ENCODE assay signal across 1 cellular context in the genomic region with DNA sequence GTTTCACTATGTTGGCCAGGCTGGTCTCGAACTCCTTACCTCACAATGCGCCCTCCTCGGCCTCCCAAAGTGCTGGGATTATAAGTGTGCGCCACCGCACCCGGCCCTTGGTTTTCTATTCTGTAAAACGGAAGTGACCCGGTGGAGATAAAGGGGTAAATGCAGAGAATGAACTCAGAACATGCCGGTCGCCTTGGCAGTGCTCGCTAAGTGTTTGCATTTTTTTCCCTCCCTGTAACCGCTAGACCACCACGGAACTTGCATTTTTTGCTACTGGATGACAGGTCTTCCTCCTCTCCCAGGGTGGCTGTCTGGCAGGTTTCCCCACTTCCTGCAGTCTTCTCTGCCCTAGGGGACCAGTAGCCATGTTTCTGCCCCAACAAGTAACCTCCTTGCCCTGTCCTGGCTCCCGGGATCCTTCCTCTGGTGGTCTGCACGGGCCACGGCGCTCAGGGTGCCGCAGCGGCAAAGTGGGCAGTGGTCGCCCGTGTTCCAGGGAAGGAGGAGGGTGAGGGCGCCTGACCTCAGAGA.
TF ChIP-seq lines count a peak whose summit lies in the region.

No MANE protein-coding gene starts in this region.

TF ChIP-seq in HepG2, 621 proteins besides CTCF, POLR2A, EP300 and RAD21 (continued from another document and continues in another):
- TF ChIP-seq TFDP1 (CRISPR knock-in tag; IDR thresholded peaks at IDR 0.05; ENCODE audit: borderline replicate concordance) = no peak
- TF ChIP-seq SOX13 (IDR thresholded peaks at IDR 0.05) = no peak
- TF ChIP-seq SOX13 (CRISPR knock-in tag; conservative IDR thresholded peaks at IDR 0.05 in 1 of 2, IDR thresholded peaks at IDR 0.05 in 1 of 2) = no peak
- TF ChIP-seq FOXJ3 (CRISPR knock-in tag; IDR thresholded peaks at IDR 0.05; ENCODE audit: borderline replicate concordance) = no peak
- no peak for TF ChIP-seq SKI (IDR thresholded peaks at IDR 0.05; ENCODE audit: partially characterized antibody)
- no peak for TF ChIP-seq ZNF350 (CRISPR knock-in tag; IDR thresholded peaks at IDR 0.05; ENCODE audit: borderline replicate concordance, low read depth)
- no peak for TF ChIP-seq SCMH1 (CRISPR knock-in tag; IDR thresholded peaks at IDR 0.05; ENCODE audit: borderline replicate concordance)
- no peak for TF ChIP-seq STAG1 (CRISPR knock-in tag; IDR thresholded peaks at IDR 0.05)
- peak; percentile 77; the same call in 1 of the 2 replicates for TF ChIP-seq ZC3H4 (CRISPR knock-in tag; IDR thresholded peaks at IDR 0.05; ENCODE audit: borderline replicate concordance)
- TF ChIP-seq, protein P1, sequence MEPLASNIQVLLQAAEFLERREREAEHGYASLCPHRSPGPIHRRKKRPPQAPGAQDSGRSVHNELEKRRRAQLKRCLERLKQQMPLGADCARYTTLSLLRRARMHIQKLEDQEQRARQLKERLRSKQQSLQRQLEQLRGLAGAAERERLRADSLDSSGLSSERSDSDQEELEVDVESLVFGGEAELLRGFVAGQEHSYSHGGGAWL (CRISPR knock-in tag; IDR thresholded peaks at IDR 0.05) = no peak
- TF ChIP-seq CERS6 (CRISPR knock-in tag; IDR thresholded peaks at IDR 0.05) = no peak
- no peak for TF ChIP-seq HNRNPL (IDR thresholded peaks at IDR 0.05; ENCODE audit: low read depth, low read length)
- TF ChIP-seq WIZ (CRISPR knock-in tag; IDR thresholded peaks at IDR 0.05) = no peak
- no peak for TF ChIP-seq MAX (IDR thresholded peaks at IDR 0.05)
- TF ChIP-seq NCOR1 (IDR thresholded peaks at IDR 0.05; ENCODE audit: borderline replicate concordance, low read length) = no peak
- 0 out of 2 replicates have a peak, but pooled peaks have one; percentile 44 for TF ChIP-seq ZNF607 (CRISPR knock-in tag; IDR thresholded peaks at IDR 0.05; ENCODE audit: borderline replicate concordance)
- TF ChIP-seq ZNF792 (CRISPR knock-in tag; IDR thresholded peaks at IDR 0.05) = no peak
- TF ChIP-seq HOXA3 (CRISPR knock-in tag; IDR thresholded peaks at IDR 0.05) = no peak
- TF ChIP-seq ZNF776 (CRISPR knock-in tag; IDR thresholded peaks at IDR 0.05) = no peak; the same call in 1 of the 2 replicates
- TF ChIP-seq ZSCAN31 (CRISPR knock-in tag; IDR thresholded peaks at IDR 0.05; ENCODE audit: low read depth) = no peak
- TF ChIP-seq, protein P2, sequence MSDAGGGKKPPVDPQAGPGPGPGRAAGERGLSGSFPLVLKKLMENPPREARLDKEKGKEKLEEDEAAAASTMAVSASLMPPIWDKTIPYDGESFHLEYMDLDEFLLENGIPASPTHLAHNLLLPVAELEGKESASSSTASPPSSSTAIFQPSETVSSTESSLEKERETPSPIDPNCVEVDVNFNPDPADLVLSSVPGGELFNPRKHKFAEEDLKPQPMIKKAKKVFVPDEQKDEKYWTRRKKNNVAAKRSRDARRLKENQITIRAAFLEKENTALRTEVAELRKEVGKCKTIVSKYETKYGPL (CRISPR knock-in tag; IDR thresholded peaks at IDR 0.05) = no peak
- 0 out of 2 replicates have a peak, but pooled peaks have one; percentile 4 for TF ChIP-seq ZNF772 (CRISPR knock-in tag; IDR thresholded peaks at IDR 0.05)
- TF ChIP-seq TSC22D2 (CRISPR knock-in tag; IDR thresholded peaks at IDR 0.05; ENCODE audit: borderline replicate concordance) = no peak
- TF ChIP-seq ZNF687 (CRISPR knock-in tag; IDR thresholded peaks at IDR 0.05) = no peak
- no peak for TF ChIP-seq ERF (CRISPR knock-in tag; IDR thresholded peaks at IDR 0.05)
- no peak for TF ChIP-seq FUBP1 (CRISPR knock-in tag; IDR thresholded peaks at IDR 0.05; ENCODE audit: borderline replicate concordance)
- no peak for TF ChIP-seq KDM1A (CRISPR knock-in tag; IDR thresholded peaks at IDR 0.05)
- TF ChIP-seq ZBTB38 (CRISPR knock-in tag; IDR thresholded peaks at IDR 0.05) = peak; percentile 50; the same call in 1 of the 2 replicates
- no peak for TF ChIP-seq TFDP2 (CRISPR knock-in tag; IDR thresholded peaks at IDR 0.05)
- TF ChIP-seq FOXO1 (CRISPR knock-in tag; IDR thresholded peaks at IDR 0.05) = no peak
- TF ChIP-seq BRF2 (CRISPR knock-in tag; IDR thresholded peaks at IDR 0.05) = no peak
- TF ChIP-seq FOSL1 (CRISPR knock-in tag; IDR thresholded peaks at IDR 0.05; ENCODE audit: borderline replicate concordance) = no peak
- no peak for TF ChIP-seq XRCC5 (optimal IDR thresholded peaks at IDR 0.05; ENCODE audit: low read length)
- TF ChIP-seq, protein P3, sequence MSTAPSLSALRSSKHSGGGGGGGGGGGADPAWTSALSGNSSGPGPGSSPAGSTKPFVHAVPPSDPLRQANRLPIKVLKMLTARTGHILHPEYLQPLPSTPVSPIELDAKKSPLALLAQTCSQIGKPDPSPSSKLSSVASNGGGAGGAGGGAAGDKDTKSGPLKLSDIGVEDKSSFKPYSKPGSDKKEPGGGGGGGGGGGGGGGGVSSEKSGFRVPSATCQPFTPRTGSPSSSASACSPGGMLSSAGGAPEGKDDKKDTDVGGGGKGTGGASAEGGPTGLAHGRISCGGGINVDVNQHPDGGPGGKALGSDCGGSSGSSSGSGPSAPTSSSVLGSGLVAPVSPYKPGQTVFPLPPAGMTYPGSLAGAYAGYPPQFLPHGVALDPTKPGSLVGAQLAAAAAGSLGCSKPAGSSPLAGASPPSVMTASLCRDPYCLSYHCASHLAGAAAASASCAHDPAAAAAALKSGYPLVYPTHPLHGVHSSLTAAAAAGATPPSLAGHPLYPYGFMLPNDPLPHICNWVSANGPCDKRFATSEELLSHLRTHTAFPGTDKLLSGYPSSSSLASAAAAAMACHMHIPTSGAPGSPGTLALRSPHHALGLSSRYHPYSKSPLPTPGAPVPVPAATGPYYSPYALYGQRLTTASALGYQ (CRISPR knock-in tag; IDR thresholded peaks at IDR 0.05) = no peak
- no peak for TF ChIP-seq ZNF142 (CRISPR knock-in tag; IDR thresholded peaks at IDR 0.05)
